ENCODE assay signal across 11 cellular contexts in genomic region chr15:74780523-74780982, GRCh38. TPM values are rescaled to one million over a fixed set of nuclear protein-coding genes. Genes with fewer than 3 reads are reported as not detected.
DNase-seq lines count a peak whose midpoint lies in the region; ATAC-seq and TF ChIP-seq lines count a peak whose summit lies in the region.
"Had no signal": no experiment of that assay in that cellular context is flagged by ENCODE, and none has a peak within 500 bp of the region (broad histone marks: within the 10 kb centered on the region; RNA-seq: fewer than 3 reads in every experiment).

No MANE protein-coding gene starts in this region.

- no peak for ATAC-seq in CD4-positive, alpha-beta T cell (ENCODE audit: poor library complexity)
- ATAC-seq in activated naive CD8-positive, alpha-beta T cell treated with anti-CD3 and anti-CD28 coated beads, Interleukin-2, amount 50 U/mL, for 24 hours = no peak
- no peak for ATAC-seq in naive thymus-derived CD4-positive, alpha-beta T cell
- ATAC-seq in GM21381 (IDR thresholded peaks at IDR 0.05; ENCODE audit: unreplicated experiment) = no peak

- peaks cover 21% of the 10 kb centered on the region for H3K36me3 Mint-ChIP-seq in CD4-positive, alpha-beta T cell (ENCODE audit: low read depth)
- H3K36me3 Mint-ChIP-seq in activated naive CD8-positive, alpha-beta T cell treated with anti-CD3 and anti-CD28 coated beads, Interleukin-2, amount 50 U/mL, for 24 hours (ENCODE audit: low read depth) = peaks cover 23% of the 10 kb centered on the region
- peaks cover 0 to 39% (median 4%) of the 10 kb centered on the region in 5 donors for H3K36me3 Mint-ChIP-seq in naive thymus-derived CD4-positive, alpha-beta T cell

- H3K27me3 Mint-ChIP-seq in CD4-positive, alpha-beta T cell = no peaks in the 10 kb centered on the region
- no peaks in the 10 kb centered on the region for H3K27me3 Mint-ChIP-seq in activated naive CD8-positive, alpha-beta T cell treated with anti-CD3 and anti-CD28 coated beads, Interleukin-2, amount 50 U/mL, for 24 hours
- H3K27me3 Mint-ChIP-seq in naive thymus-derived CD4-positive, alpha-beta T cell = no peaks in the 10 kb centered on the region

- no peaks in the 10 kb centered on the region for H3K27me3 ChIP-seq in CD4-positive, alpha-beta T cell (ENCODE audit: control insufficient read depth, insufficient read depth, low read length)
- H3K27me3 ChIP-seq in HL-60 (ENCODE audit: insufficient read depth, poor library complexity, severe bottlenecking) = no peaks in the 10 kb centered on the region
- no peaks in the 10 kb centered on the region for H3K27me3 ChIP-seq in naive thymus-derived CD4-positive, alpha-beta T cell (ENCODE audit: control insufficient read depth in 2 of 2, insufficient read depth in 2 of 2, low read length in 2 of 2)

- TF ChIP-seq CTCF in CD4-positive, alpha-beta T cell (IDR thresholded peaks at IDR 0.05) = no peak
- TF ChIP-seq CTCF in HL-60 (IDR thresholded peaks at IDR 0.05; ENCODE audit: insufficient read depth, low read length) = no peak

- H3K36me3 ChIP-seq in naive thymus-derived CD4-positive, alpha-beta T cell (ENCODE audit: control insufficient read depth in 2 of 3, insufficient read depth in 3 of 3, low read length in 3 of 3) = peaks cover 0 to 9% (median 0%) of the 10 kb centered on the region in 3 experiments

- POLR2A ChIA-PET in CD4-positive, alpha-beta T cell (lab: Charles Lee) = interaction anchor here (0.7 to 33.5 kb wide), 9 partner anchors 1 to 168 kb away, joined by 3 to 925 read pairs (median 4); partner anchors contain the start of genes CLK3, CSK and FAM219B
- POLR2A ChIA-PET in naive thymus-derived CD4-positive, alpha-beta T cell (lab: Charles Lee) = interaction anchor here (0.6 to 24.4 kb wide), 11 partner anchors 9 to 716 kb away, joined by 3 to 1077 read pairs (median 3); partner anchors contain the start of genes COX5A, FAM219B and ULK3

- CTCF ChIA-PET in CD4-positive, alpha-beta T cell (lab: Charles Lee) = interaction anchor here (0.9 to 9.5 kb wide), 7 partner anchors 7 to 160 kb away, joined by 4 to 231 read pairs (median 37); partner anchors contain the start of gene COX5A
- CTCF ChIA-PET in naive thymus-derived CD4-positive, alpha-beta T cell (lab: Charles Lee) = interaction anchor here (1.1 to 18.2 kb wide), 6 partner anchors 10 to 169 kb away, joined by 3 to 1110 read pairs (median 10); no protein-coding TSS in a partner anchor

- no peak overlapping the region; the same call in 1 of the 2 replicates for H3K4me3 ChIP-seq in HL-60 (replicated peaks; ENCODE audit: insufficient read depth, low read length)
- H3K4me3 ChIP-seq in naive thymus-derived CD4-positive, alpha-beta T cell (ENCODE audit: low read length) = peak overlapping the region; percentile 65

- H3K9me3 ChIP-seq in CD4-positive, alpha-beta T cell (ENCODE audit: control insufficient read depth, low read length) = no peaks in the 10 kb centered on the region
- no peaks in the 10 kb centered on the region for H3K9me3 ChIP-seq in naive thymus-derived CD4-positive, alpha-beta T cell (ENCODE audit: control insufficient read depth in 2 of 3, low read length in 3 of 3)

- intact Hi-C loops in CD4-positive, alpha-beta T cell (cut with DNase I, micrococcal nuclease) = loop anchor here (2.0 to 10.0 kb wide), 7 partner anchors 20 to 786 kb away; partner anchors contain the start of genes C15orf39 (in 2 of the 2), ARID3B (in 1 of the 2), COX5A (in 1 of the 2) and PML (in 1 of the 2)
- intact Hi-C loops in naive thymus-derived CD4-positive, alpha-beta T cell (cut with micrococcal nuclease) = loop anchor here (1.0 to 10.0 kb wide), 11 partner anchors 8 to 864 kb away; partner anchors contain the start of genes ARID3B (in 1 of the 2), C15orf39 (in 1 of the 2), CLK3 (in 1 of the 2) and COX5A (in 1 of the 2)

- peaks cover 61 to 62% of the 10 kb centered on the region in 2 donors for H3K4me1 ChIP-seq in naive thymus-derived CD4-positive, alpha-beta T cell (ENCODE audit: control insufficient read depth in 2 of 2, insufficient read depth in 2 of 2, low read length in 2 of 2)

- DNase-seq in CD4-positive, alpha-beta T cell = no peak
- DNase-seq in HL-60 (ENCODE audit: low read depth in 1 of 2, low spot score in 1 of 2) (no peak), RPMI8226 (no peak), cerebellum (ENCODE audit: low spot score) (no peak), ureter (ENCODE audit: low spot score) (no peak)
- no peak for DNase-seq in activated naive CD8-positive, alpha-beta T cell treated with anti-CD3 and anti-CD28 coated beads, Interleukin-2, amount 50 U/mL, for 24 hours
- no peak for DNase-seq in naive thymus-derived CD4-positive, alpha-beta T cell
- DNase-seq: NCI-H1092 treated with DMSO at 0.1 percent for 48 hours, Right ventricle myocardium superior had no signal

- H3K9me3 Mint-ChIP-seq in CD4-positive, alpha-beta T cell = no peaks in the 10 kb centered on the region
- H3K9me3 Mint-ChIP-seq in activated naive CD8-positive, alpha-beta T cell treated with anti-CD3 and anti-CD28 coated beads, Interleukin-2, amount 50 U/mL, for 24 hours = no peaks in the 10 kb centered on the region
- no peaks in the 10 kb centered on the region for H3K9me3 Mint-ChIP-seq in naive thymus-derived CD4-positive, alpha-beta T cell

- H3K4me3 Mint-ChIP-seq in CD4-positive, alpha-beta T cell = peak overlapping the region; percentile 89
- peak overlapping the region; percentile 84 for H3K4me3 Mint-ChIP-seq in activated naive CD8-positive, alpha-beta T cell treated with anti-CD3 and anti-CD28 coated beads, Interleukin-2, amount 50 U/mL, for 24 hours
- H3K4me3 Mint-ChIP-seq in naive thymus-derived CD4-positive, alpha-beta T cell = peak overlapping the region; percentile 87 to 99 (median 96)

- H3K27ac ChIP-seq in CD4-positive, alpha-beta T cell (ENCODE audit: low read depth, low read length) = peak overlapping the region; percentile 93
- peak overlapping the region; percentile 91 for H3K27ac ChIP-seq in HL-60 (replicated peaks)
- H3K27ac ChIP-seq in naive thymus-derived CD4-positive, alpha-beta T cell (ENCODE audit: low read depth, low read length) = peak overlapping the region; percentile 86

- peaks cover 69% of the 10 kb centered on the region for H3K4me1 Mint-ChIP-seq in CD4-positive, alpha-beta T cell (ENCODE audit: low read depth)
- H3K4me1 Mint-ChIP-seq in activated naive CD8-positive, alpha-beta T cell treated with anti-CD3 and anti-CD28 coated beads, Interleukin-2, amount 50 U/mL, for 24 hours = peaks cover 64% of the 10 kb centered on the region
- peaks cover 66 to 73% (median 72%) of the 10 kb centered on the region in 7 donors for H3K4me1 Mint-ChIP-seq in naive thymus-derived CD4-positive, alpha-beta T cell

- peak overlapping the region; percentile 94 for H3K27ac Mint-ChIP-seq in CD4-positive, alpha-beta T cell
- peak overlapping the region; percentile 99 for H3K27ac Mint-ChIP-seq in activated naive CD8-positive, alpha-beta T cell treated with anti-CD3 and anti-CD28 coated beads, Interleukin-2, amount 50 U/mL, for 24 hours
- peak overlapping the region; percentile 90 to 100 (median 98) for H3K27ac Mint-ChIP-seq in naive thymus-derived CD4-positive, alpha-beta T cell

RNA-seq across cellular contexts. Expression of gene CSK, which starts 1.3 kb away (rescaled TPM):
- total RNA-seq in CD4-positive, alpha-beta T cell = 100 to 1,000 TPM; 114 to 118 TPM
- 100 to 1,000 TPM; 163 to 421 (median 228) TPM for total RNA-seq in naive thymus-derived CD4-positive, alpha-beta T cell
- polyA plus RNA-seq in naive thymus-derived CD4-positive, alpha-beta T cell = 100 to 1,000 TPM in 1 of 2 donors, 10 to 100 TPM in 1; 67.7 to 144 TPM
- total RNA-seq in cerebellum (21.9 TPM), ureter (61.6 TPM)

RNA-seq across cellular contexts. Expression of gene CYP1A2, which starts 31.9 kb away (rescaled TPM):
- total RNA-seq in CD4-positive, alpha-beta T cell = not detected
- not detected for total RNA-seq in naive thymus-derived CD4-positive, alpha-beta T cell
- polyA plus RNA-seq in naive thymus-derived CD4-positive, alpha-beta T cell = not detected
- total RNA-seq in cerebellum (not detected), ureter (not detected)
- total RNA-seq: pulmonary artery endothelial cell, Right ventricle myocardium superior had no signal

RNA-seq across cellular contexts. Expression of gene LMAN1L, which starts 32.1 kb away (rescaled TPM):
- total RNA-seq in CD4-positive, alpha-beta T cell = under 1 TPM; 0.56 to 0.93 TPM
- 1 to 10 TPM in 4 of 5 experiments, under 1 TPM in 1; 0.35 to 2.4 (median 1.3) TPM for total RNA-seq in naive thymus-derived CD4-positive, alpha-beta T cell
- not detected for polyA plus RNA-seq in naive thymus-derived CD4-positive, alpha-beta T cell
- total RNA-seq in cerebellum (0.09 TPM), ureter (not detected)
- total RNA-seq: pulmonary artery endothelial cell had no signal

RNA-seq across cellular contexts. Expression of gene CPLX3, which starts 45.9 kb away (rescaled TPM):
- under 1 TPM; 0.16 to 0.53 TPM for total RNA-seq in CD4-positive, alpha-beta T cell
- total RNA-seq in naive thymus-derived CD4-positive, alpha-beta T cell = under 1 TPM in 2 of 5 experiments, not detected in 3; 0.27 to 0.60 TPM
- polyA plus RNA-seq in naive thymus-derived CD4-positive, alpha-beta T cell = not detected
- total RNA-seq in cerebellum (1.00 TPM), ureter (not detected)
- total RNA-seq: pulmonary artery endothelial cell had no signal

RNA-seq across cellular contexts. Expression of gene CYP1A1, which starts 55.2 kb away (rescaled TPM):
- total RNA-seq in CD4-positive, alpha-beta T cell = not detected
- under 1 TPM in 1 of 5 experiments, not detected in 4; 0.63 TPM for total RNA-seq in naive thymus-derived CD4-positive, alpha-beta T cell
- not detected for polyA plus RNA-seq in naive thymus-derived CD4-positive, alpha-beta T cell
- total RNA-seq in cerebellum (0.18 TPM), ureter (not detected)
